In the genomic region with DNA sequence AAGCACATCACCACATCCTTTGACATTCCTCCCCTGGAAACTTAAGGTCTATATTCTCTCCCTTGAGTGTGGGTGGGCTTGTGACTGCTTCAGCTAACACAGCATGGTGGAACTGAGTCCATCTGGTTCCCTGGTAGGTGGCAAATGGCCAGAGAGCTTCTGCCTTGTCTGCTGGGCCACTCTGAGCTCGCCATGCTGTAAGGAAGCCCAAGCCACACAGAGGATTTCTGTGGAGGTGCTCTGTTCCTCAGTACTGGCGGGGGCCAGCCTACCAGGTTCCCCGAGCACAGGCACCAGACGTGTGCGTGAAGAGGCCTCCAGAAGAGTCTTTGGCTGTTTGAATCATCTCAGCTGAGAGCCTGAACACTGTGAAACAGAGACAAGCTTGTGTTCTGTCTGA, we compare ENCODE assay signal across 18 cellular contexts.
"Had no signal": no experiment of that assay in that cellular context is flagged by ENCODE, and none has a peak within 500 bp of the region (broad histone marks: within the 10 kb centered on the region; RNA-seq: fewer than 3 reads in every experiment).

No MANE protein-coding gene starts in this region.

- H3K9ac ChIP-seq: parathyroid adenoma had no signal

- H3K27ac ChIP-seq: hepatocyte, parathyroid adenoma, psoas muscle, right lobe of liver, thyroid gland had no signal

- H3K9me3 ChIP-seq: psoas muscle, right lobe of liver, thyroid gland had no signal

- H3K27me3 ChIP-seq: hepatocyte, right lobe of liver, thyroid gland had no signal

- H3K4me3 ChIP-seq: hepatocyte, psoas muscle, right lobe of liver, thyroid gland had no signal

- H3K36me3 ChIP-seq: right lobe of liver, thyroid gland had no signal

- H3K4me1 ChIP-seq: right lobe of liver had no signal

- DNase-seq: dermis blood vessel endothelial cell; erythroblast; foreskin melanocyte; head of caudate nucleus; kidney glomerular epithelial cell; mesendoderm; naive thymus-derived CD4-positive, alpha-beta T cell; nephron progenitor cell; psoas muscle; retina; right lobe of liver; stimulated activated naive CD4-positive, alpha-beta T cell treated with Interleukin-2 at 50 U/mL for 16 hours; thyroid gland had no signal

- ATAC-seq: naive thymus-derived CD4-positive, alpha-beta T cell; psoas muscle; right lobe of liver had no signal

- FAIRE-seq: colon, endothelial cell of umbilical vein, urothelium cell line had no signal
